ENCODE assay signal across 9 cellular contexts in genomic region chr20:38698541-38698940, GRCh38.
"Had no signal": no experiment of that assay in that cellular context is flagged by ENCODE, and none has a peak within 500 bp of the region (broad histone marks: within the 10 kb centered on the region; RNA-seq: fewer than 3 reads in every experiment).

No MANE protein-coding gene starts in this region.

- H3K4me3 ChIP-seq: GM23248, GM23338, HAP-1 had no signal

- DNase-seq: GM23248, GOT3, H7, H9, HCEC 1CT, HFFc6 had no signal

- H3K9me3 ChIP-seq: HAP-1 had no signal

- H3K4me1 ChIP-seq: HAP-1 had no signal

- ATAC-seq: GM23338, HCT116 had no signal

- H3K27ac ChIP-seq: GM23248 had no signal

- H3K36me3 ChIP-seq: HAP-1 had no signal
